Comparison of ENCODE assay signal across 8 cellular contexts in genomic region chr19:29610574-29611271, GRCh38. TPM values are rescaled to one million over a fixed set of nuclear protein-coding genes. Genes with fewer than 3 reads are reported as not detected.
DNase-seq lines count a peak whose midpoint lies in the region; ATAC-seq and TF ChIP-seq lines count a peak whose summit lies in the region.

No MANE protein-coding gene starts in this region.

- peak; percentile 93 for TF ChIP-seq CTCF in GM12865 (IDR thresholded peaks at IDR 0.05; ENCODE audit: insufficient read depth, low read depth, low read length, missing control alignments)
- TF ChIP-seq CTCF in HCT116 (IDR thresholded peaks at IDR 0.05 in 2 of 3, conservative IDR thresholded peaks at IDR 0.05 in 1 of 3; ENCODE audit: borderline replicate concordance in 1 of 3, insufficient read depth in 1 of 3, low read depth in 2 of 3, low read length in 2 of 3), result peak; percentile 80 to 89 (median 88)
- TF ChIP-seq CTCF in MM.1S (IDR thresholded peaks at IDR 0.05; ENCODE audit: low read length), result peak; percentile 88
- TF ChIP-seq CTCF in retinal pigment epithelial cell (conservative IDR thresholded peaks at IDR 0.05; ENCODE audit: low read depth, low read length), result peak; percentile 91

- H3K9me3 ChIP-seq in HCT116 (ENCODE audit: control insufficient read depth in 1 of 2, insufficient read depth in 1 of 2, low read depth in 1 of 2, low read length in 2 of 2), result no peaks in the 10 kb centered on the region
- no peaks in the 10 kb centered on the region for H3K9me3 ChIP-seq in MM.1S (replicated peaks; ENCODE audit: insufficient read depth, low read length)

- no peaks in the 10 kb centered on the region for H4K20me1 ChIP-seq in HCT116 (ENCODE audit: insufficient read depth)
- H4K20me1 ChIP-seq in MM.1S (ENCODE audit: insufficient read depth, low read length), result no peaks in the 10 kb centered on the region

- H3K79me2 ChIP-seq in HCT116 (ENCODE audit: insufficient read depth, low read length) (peaks cover 18% of the 10 kb centered on the region), MM.1S (ENCODE audit: low read length) (peaks cover 13% of the 10 kb centered on the region)

- TF ChIP-seq POLR2A in HCT116 (IDR thresholded peaks at IDR 0.05; ENCODE audit: borderline replicate concordance, extremely low read depth, insufficient read depth, insufficient read length), result no peak

- H3K9me2 ChIP-seq in HCT116 (ENCODE audit: insufficient read depth), result no peaks in the 10 kb centered on the region
- no peaks in the 10 kb centered on the region for H3K9me2 ChIP-seq in MM.1S (replicated peaks; ENCODE audit: insufficient read depth, low read length)

- peaks cover 4 to 7% of the 10 kb centered on the region in 2 experiments; a peak in 3 of 4 replicates for H3K4me1 ChIP-seq in HCT116 (ENCODE audit: control insufficient read depth in 1 of 2, insufficient read depth in 2 of 2, low read length in 2 of 2)
- peaks cover 4% of the 10 kb centered on the region; the same call in 1 of the 2 replicates for H3K4me1 ChIP-seq in MM.1S (ENCODE audit: low read length)

- no peaks in the 10 kb centered on the region for H3K27me3 ChIP-seq in HCT116 (ENCODE audit: insufficient read depth, low read length)
- no peaks in the 10 kb centered on the region for H3K27me3 ChIP-seq in MM.1S (replicated peaks; ENCODE audit: insufficient read depth, low read length)

- H3K27ac ChIP-seq in HCT116 (ENCODE audit: low read depth, low read length), result no peak overlapping the region
- H3K27ac ChIP-seq in MM.1S (ENCODE audit: low read length), result no peak overlapping the region

- H3F3A ChIP-seq in MM.1S (ENCODE audit: insufficient read depth, low read length), result no peaks in the 10 kb centered on the region; the same call in 1 of the 2 replicates

- peak; percentile 80 for TF ChIP-seq RAD21 in HCT116 (IDR thresholded peaks at IDR 0.05; ENCODE audit: low read depth)

- POLR2A ChIA-PET in HCT116 (lab: Charles Lee), result interaction anchor here (1.0 kb wide), 1 partner anchor 105 kb away, joined by 4 read pairs; no protein-coding TSS in a partner anchor

- H3K9ac ChIP-seq in HCT116 (ENCODE audit: low read length) (no peak overlapping the region), MM.1S (ENCODE audit: low read length) (no peak overlapping the region)

- intact Hi-C loops in HCT116 (cut with micrococcal nuclease) (loop anchor here (1.0 to 5.0 kb wide), 4 partner anchors 57 to 262 kb away; partner anchors contain the start of gene PLEKHF1), left cardiac atrium (cut with DNase I) (loop anchor here in 1 of 2 donors (1.0 kb wide), 1 partner anchor 106 kb away; no protein-coding TSS in a partner anchor)

- peak; percentile 95 for DNase-seq in GM12865 (ENCODE audit: low read depth)
- DNase-seq in HCT116 (ENCODE audit: low read depth, low spot score), result peak; percentile 43
- DNase-seq in MM.1S, result peak; percentile 74
- peak; percentile 34 to 66 for DNase-seq in SW 1271 (lab: John Stamatoyannopoulos, UW)
- peak; percentile 69 for DNase-seq in activated naive CD8-positive, alpha-beta T cell treated with anti-CD3 and anti-CD28 coated beads, Interleukin-2, amount 50 U/mL, for 16 hours (ENCODE audit: low read depth, low spot score)
- DNase-seq in left cardiac atrium, result peak; percentile 85
- DNase-seq in retinal pigment epithelial cell (ENCODE audit: low read depth), result peak; percentile 24
- no peak for DNase-seq in amniotic stem cell (lab: John Stamatoyannopoulos, UW)

- H3K4me3 ChIP-seq in GM12865 (ENCODE audit: low read depth, low read length) (no peak overlapping the region), HCT116 (replicated peaks in 1 of 2; ENCODE audit: low read depth in 1 of 2, low read length in 2 of 2) (no peak overlapping the region), MM.1S (ENCODE audit: low read length) (no peak overlapping the region), retinal pigment epithelial cell (ENCODE audit: low read length) (no peak overlapping the region)

- ATAC-seq in HCT116 (peak; percentile 77), left cardiac atrium (peak; percentile 77 to 82)

- RAD21 ChIA-PET in HCT116 (lab: Charles Lee; ENCODE audit: low non-redundant PET in 1 of 2, low total read pairs in 2 of 2, uncharacterized antibody in 2 of 2, unreplicated experiment in 2 of 2), result interaction anchor here (0.6 to 1.4 kb wide), 4 partner anchors 58 to 109 kb away, joined by 3 to 7 read pairs (median 6); no protein-coding TSS in a partner anchor

- H3K36me3 ChIP-seq in HCT116 (ENCODE audit: control insufficient read depth in 1 of 2, insufficient read depth in 2 of 2, low read length in 2 of 2) (peaks cover 13 to 29% of the 10 kb centered on the region in 2 experiments), MM.1S (replicated peaks; ENCODE audit: insufficient read depth, low read length) (no peaks in the 10 kb centered on the region; the same call in 1 of the 2 replicates)

- H3K4me2 ChIP-seq in HCT116 (ENCODE audit: low read length) (no peak overlapping the region), MM.1S (ENCODE audit: low read depth, low read length) (no peak overlapping the region)

- H2AFZ ChIP-seq in HCT116 (ENCODE audit: low read depth, low read length, poor library complexity, severe bottlenecking) (no peak overlapping the region), MM.1S (ENCODE audit: low read length) (no peak overlapping the region)

- no TSS peak for BruUV-seq in HCT116 (replicated peaks; lab: Mats Ljungman, UMichigan)

- CTCF ChIA-PET in HCT116 (lab: Charles Lee), result interaction anchor here (0.6 to 2.9 kb wide), 9 partner anchors 14 to 120 kb away, joined by 3 to 44 read pairs (median 5); partner anchors contain the start of genes C19orf12 and PLEKHF1

TF ChIP-seq in HCT116, 20 proteins besides CTCF, POLR2A, EP300 and RAD21:
- TF ChIP-seq, protein P1, sequence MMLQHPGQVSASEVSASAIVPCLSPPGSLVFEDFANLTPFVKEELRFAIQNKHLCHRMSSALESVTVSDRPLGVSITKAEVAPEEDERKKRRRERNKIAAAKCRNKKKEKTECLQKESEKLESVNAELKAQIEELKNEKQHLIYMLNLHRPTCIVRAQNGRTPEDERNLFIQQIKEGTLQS (IDR thresholded peaks at IDR 0.05), result no peak
- TF ChIP-seq ZNF274 (IDR thresholded peaks at IDR 0.05; ENCODE audit: low read depth, low read length) (no peak), EZH2 (IDR thresholded peaks at IDR 0.05) (no peak), ZFX (IDR thresholded peaks at IDR 0.05) (no peak), MAX (IDR thresholded peaks at IDR 0.05) (no peak), JUND (IDR thresholded peaks at IDR 0.05) (no peak), CBX3 (IDR thresholded peaks at IDR 0.05; ENCODE audit: low read depth) (no peak), CEBPB (IDR thresholded peaks at IDR 0.05; ENCODE audit: low read depth) (no peak), ZBTB33 (IDR thresholded peaks at IDR 0.05; ENCODE audit: extremely low read depth, insufficient replicate concordance, low read length) (no peak)

RNA-seq across cellular contexts. Expression of gene POP4, which starts 4.6 kb away (rescaled TPM):
- total RNA-seq in HCT116 (2021; ENCODE audit: unreplicated experiment) (61.2 TPM), left cardiac atrium (10 to 100 TPM; 48.7 to 50.8 TPM)
- 39.9 and 59.0 TPM in 2 replicates for polyA plus RNA-seq in HCT116 (2012)

RNA-seq across cellular contexts. Expression of gene PLEKHF1, which starts 54.5 kb away (rescaled TPM):
- total RNA-seq in HCT116 (2021; ENCODE audit: unreplicated experiment) (5.5 TPM), left cardiac atrium (10 to 100 TPM; 28.1 to 32.8 TPM)
- polyA plus RNA-seq in HCT116 (2012), result 5.6 and 9.0 TPM in 2 replicates
